In genomic region chrX:108081110-108081509, GRCh38 we compare ENCODE assay signal across 29 cellular contexts. TPM values are rescaled to one million over a fixed set of nuclear protein-coding genes. Genes with fewer than 3 reads are reported as not detected.
"Had no signal": no experiment of that assay in that cellular context is flagged by ENCODE, and none has a peak within 500 bp of the region (broad histone marks: within the 10 kb centered on the region; RNA-seq: fewer than 3 reads in every experiment).

No MANE protein-coding gene starts in this region.

- H3K9me3 Mint-ChIP-seq: natural killer cell treated with Interleukin-12 subunit alpha and Interleukin-12 subunit beta and Interleukin-15 and Interleukin-18, amount 100 ng/mL, for 72 hours; nephron progenitor cell; neural crest cell; stimulated activated effector memory CD8-positive, alpha-beta T cell treated with anti-CD3 and anti-CD28 coated beads, Interleukin-12 subunit alpha, Interleukin-12 subunit beta, amount 100 ng/mL, for 72 hours; stimulated activated naive B cell treated with anti-CD40 and anti-IgM and Interleukin-4, amounts not matched to agents 10 μg/mL and 1 μg/mL and 100 μg/mL, for 72 hours; stimulated activated naive CD8-positive, alpha-beta T cell treated with anti-CD3 and anti-CD28 coated beads, Interleukin-15, Interleukin-2, amounts not matched to agents 100 ng/mL and 50 ng/mL, for 24 hours had no signal

- H3K4me3 Mint-ChIP-seq: natural killer cell treated with Interleukin-12 subunit alpha and Interleukin-12 subunit beta and Interleukin-15 and Interleukin-18, amount 100 ng/mL, for 72 hours; nephron progenitor cell; neural crest cell; stimulated activated effector memory CD8-positive, alpha-beta T cell treated with anti-CD3 and anti-CD28 coated beads, Interleukin-12 subunit alpha, Interleukin-12 subunit beta, amount 100 ng/mL, for 72 hours; stimulated activated naive B cell treated with anti-CD40 and anti-IgM and Interleukin-4, amounts not matched to agents 10 μg/mL and 1 μg/mL and 100 μg/mL, for 72 hours; stimulated activated naive CD8-positive, alpha-beta T cell treated with anti-CD3 and anti-CD28 coated beads, Interleukin-15, Interleukin-2, amounts not matched to agents 100 ng/mL and 50 ng/mL, for 24 hours had no signal

- H3K27me3 Mint-ChIP-seq: stimulated activated naive B cell treated with anti-CD40 and anti-IgM and Interleukin-4, amounts not matched to agents 10 μg/mL and 1 μg/mL and 100 μg/mL, for 72 hours; stimulated activated naive CD8-positive, alpha-beta T cell treated with anti-CD3 and anti-CD28 coated beads, Interleukin-15, Interleukin-2, amounts not matched to agents 100 ng/mL and 50 ng/mL, for 24 hours had no signal

- DNase-seq: nephron progenitor cell; nucleus accumbens; pancreas; psoas muscle; right cardiac atrium; right lobe of liver; sigmoid colon; small intestine; stimulated activated CD4-positive, alpha-beta T cell treated with anti-CD3 and anti-CD28 coated beads, Interleukin-15, amount 100 ng/mL, for 24 hours; stimulated activated CD4-positive, alpha-beta T cell treated with anti-CD3 and anti-CD28 coated beads, Interleukin-2, amount 100 ng/mL, for 24 hours; stimulated activated CD4-positive, alpha-beta T cell treated with anti-CD3 and anti-CD28 coated beads, Interleukin-2, amount 100 ng/mL, for 48 hours; stimulated activated CD4-positive, alpha-beta T cell treated with anti-CD3 and anti-CD28 coated beads, Interleukin-4, amount 100 ng/mL, for 24 hours; stimulated activated naive B cell treated with anti-CD40 and anti-IgM and Interleukin-4, amounts not matched to agents 10 μg/mL and 1 μg/mL and 100 μg/mL, for 72 hours; stimulated activated naive CD4-positive, alpha-beta T cell treated with Interleukin-2 at 50 U/mL for 16 hours; stomach; thyroid gland; trophoblast cell; upper lobe of left lung had no signal

- H3K4me3 ChIP-seq: pancreas, psoas muscle, right lobe of liver, sigmoid colon, stomach, thoracic aorta, thyroid gland, tibial nerve, upper lobe of left lung, vagina had no signal

- ATAC-seq: natural killer cell treated with Interleukin-12 subunit alpha and Interleukin-12 subunit beta and Interleukin-15 and Interleukin-18, amount 100 ng/mL, for 72 hours; pancreas; psoas muscle; right cardiac atrium; right lobe of liver; stimulated activated effector memory CD8-positive, alpha-beta T cell treated with anti-CD3 and anti-CD28 coated beads, Interleukin-12 subunit alpha, Interleukin-12 subunit beta, amount 100 ng/mL, for 72 hours; stimulated activated naive B cell treated with anti-CD40 and anti-IgM and Interleukin-4, amounts not matched to agents 10 μg/mL and 1 μg/mL and 100 μg/mL, for 72 hours had no signal

- H3K36me3 ChIP-seq: pancreas, thoracic aorta, tibial nerve had no signal

- H3K27me3 ChIP-seq: neutrophil, right lobe of liver, sigmoid colon, thyroid gland, upper lobe of left lung, vagina had no signal

- H3K27ac ChIP-seq: neutrophil, pancreas, psoas muscle, right lobe of liver, sigmoid colon, stomach, thoracic aorta, thyroid gland, tibial nerve, upper lobe of left lung, vagina had no signal

- H3K36me3 Mint-ChIP-seq: natural killer cell treated with Interleukin-12 subunit alpha and Interleukin-12 subunit beta and Interleukin-15 and Interleukin-18, amount 100 ng/mL, for 72 hours; stimulated activated naive B cell treated with anti-CD40 and anti-IgM and Interleukin-4, amounts not matched to agents 10 μg/mL and 1 μg/mL and 100 μg/mL, for 72 hours had no signal

- H3K4me1 ChIP-seq: pancreas, psoas muscle, right lobe of liver, sigmoid colon, stomach, thyroid gland, tibial nerve, upper lobe of left lung, vagina had no signal

- H3K4me1 Mint-ChIP-seq: nephron progenitor cell; neural crest cell; stimulated activated effector memory CD8-positive, alpha-beta T cell treated with anti-CD3 and anti-CD28 coated beads, Interleukin-12 subunit alpha, Interleukin-12 subunit beta, amount 100 ng/mL, for 72 hours; stimulated activated naive B cell treated with anti-CD40 and anti-IgM and Interleukin-4, amounts not matched to agents 10 μg/mL and 1 μg/mL and 100 μg/mL, for 72 hours had no signal

- H3K9me3 ChIP-seq: neutrophil, pancreas, psoas muscle, right lobe of liver, sigmoid colon, stomach, thoracic aorta, thyroid gland, tibial nerve, upper lobe of left lung, vagina had no signal

- H3K27ac Mint-ChIP-seq: natural killer cell treated with Interleukin-12 subunit alpha and Interleukin-12 subunit beta and Interleukin-15 and Interleukin-18, amount 100 ng/mL, for 72 hours; nephron progenitor cell; stimulated activated effector memory CD8-positive, alpha-beta T cell treated with anti-CD3 and anti-CD28 coated beads, Interleukin-12 subunit alpha, Interleukin-12 subunit beta, amount 100 ng/mL, for 72 hours; stimulated activated naive B cell treated with anti-CD40 and anti-IgM and Interleukin-4, amounts not matched to agents 10 μg/mL and 1 μg/mL and 100 μg/mL, for 72 hours; stimulated activated naive CD8-positive, alpha-beta T cell treated with anti-CD3 and anti-CD28 coated beads, Interleukin-15, Interleukin-2, amounts not matched to agents 100 ng/mL and 50 ng/mL, for 24 hours had no signal

RNA-seq across cellular contexts. Expression of gene VSIG1, which starts 36.2 kb away (rescaled TPM):
- total RNA-seq: natural killer cell treated with Interleukin-12 subunit alpha and Interleukin-12 subunit beta and Interleukin-15 and Interleukin-18, amount 100 ng/mL, for 72 hours; neural crest cell; osteocyte; psoas muscle; right cardiac atrium; right lobe of liver; skeletal muscle tissue; subcutaneous adipose tissue had no signal
- polyA plus RNA-seq: psoas muscle, right cardiac atrium had no signal
